20 cellular contexts compared by ENCODE assay signal in the genomic region with DNA sequence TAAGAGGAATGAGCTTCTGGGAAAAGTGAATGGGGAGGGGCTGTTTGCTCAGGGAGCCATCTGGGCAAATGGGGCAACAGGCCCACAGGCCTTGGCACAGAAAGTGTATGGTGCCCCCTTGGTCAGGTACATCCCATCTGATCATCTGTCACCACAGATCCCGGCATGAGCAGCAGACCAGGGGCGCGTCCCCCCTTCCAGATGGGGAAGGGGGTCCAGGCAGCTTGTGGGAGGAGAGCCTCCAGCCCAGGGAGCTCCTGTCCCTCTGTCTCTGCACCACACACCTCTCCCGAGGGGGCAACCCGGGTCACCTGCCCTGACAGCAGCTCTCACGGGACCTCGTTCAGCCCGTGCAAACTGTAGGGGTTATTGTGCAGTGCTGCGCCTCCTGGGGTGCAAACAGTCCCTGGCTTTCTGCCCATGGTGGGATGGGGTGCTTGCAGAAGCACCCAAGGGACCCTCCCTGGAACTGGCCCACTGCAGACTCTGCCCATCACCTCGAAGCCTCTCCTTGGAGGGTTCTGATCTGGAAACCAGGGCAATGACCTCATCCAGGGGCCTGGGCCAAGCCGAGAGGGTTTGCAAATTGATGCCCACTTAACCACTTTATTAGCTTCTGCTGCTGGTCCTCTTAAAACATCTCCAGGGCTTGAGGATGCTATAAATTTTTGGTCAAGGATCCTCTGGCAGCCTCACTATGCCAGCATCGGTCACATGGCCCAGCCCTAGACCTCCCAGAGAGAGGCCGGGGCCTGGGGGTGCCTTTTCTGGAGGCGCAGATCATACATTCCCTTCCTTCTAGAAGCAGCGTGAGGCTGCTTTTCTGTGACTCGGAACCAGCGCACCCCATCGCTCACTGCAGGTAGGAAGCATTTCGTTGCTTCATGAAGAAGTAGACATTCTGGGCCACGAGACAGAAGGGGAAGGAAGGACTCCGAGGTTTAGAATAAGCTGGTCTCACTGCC. TPM values are rescaled to one million over a fixed set of nuclear protein-coding genes. Genes with fewer than 3 reads are reported as not detected.
A peak's percentile ranks its signal among the peaks of the same experiment; 100 is the strongest.
DNase-seq lines count a peak whose midpoint lies in the region; ATAC-seq and TF ChIP-seq lines count a peak whose summit lies in the region.
"Had no signal": no experiment of that assay in that cellular context is flagged by ENCODE, and none has a peak within 500 bp of the region (broad histone marks: within the 10 kb centered on the region; RNA-seq: fewer than 3 reads in every experiment).

No MANE protein-coding gene starts in this region.

- no peak overlapping the region for H3K27ac Mint-ChIP-seq in stimulated activated effector memory CD8-positive, alpha-beta T cell treated with anti-CD3 and anti-CD28 coated beads, Interleukin-12 subunit alpha, Interleukin-12 subunit beta, amount 100 ng/mL, for 72 hours
- H3K27ac Mint-ChIP-seq: activated naive CD4-positive, alpha-beta T cell treated with anti-CD3 and anti-CD28 coated beads, Interleukin-2, amount 50 U/mL, for 24 hours; activated T-cell treated with anti-CD3 and anti-CD28 coated beads, Interleukin-2, amount 50 U/mL, for 24 hours; effector memory CD8-positive, alpha-beta T cell; IgD-negative memory B cell; mesothelial cell of epicardium; T-cell had no signal

- peaks cover 0 to 5% (median 0%) of the 10 kb centered on the region in 4 donors for H3K9me3 ChIP-seq in esophagus muscularis mucosa
- H3K9me3 ChIP-seq: A549, thyroid gland had no signal

- no peak for TF ChIP-seq CTCF in esophagus muscularis mucosa (IDR thresholded peaks at IDR 0.05)

- peak; percentile 10 to 37 for DNase-seq in NCI-H524 (lab: John Stamatoyannopoulos, UW)
- DNase-seq in NCI-H524 treated with DMSO at 0.1 percent for 48 hours (lab: John Stamatoyannopoulos, UW) = no peak
- peak; percentile 42 for DNase-seq in NCI-H2029 (lab: John Stamatoyannopoulos, UW)
- DNase-seq in esophagus muscularis mucosa (ENCODE audit: extremely low spot score) = no peak
- no peak for DNase-seq in stimulated activated effector memory CD8-positive, alpha-beta T cell treated with anti-CD3 and anti-CD28 coated beads, Interleukin-12 subunit alpha, Interleukin-12 subunit beta, amount 100 ng/mL, for 72 hours (ENCODE audit: low spot score in 2 of 2)
- DNase-seq in head of caudate nucleus = no peak
- no peak for DNase-seq in SHP77 treated with DMSO at 0.1 percent for 48 hours (lab: John Stamatoyannopoulos, UW)
- DNase-seq in effector CD8-positive, alpha-beta T cell (lab: John Stamatoyannopoulos, UW) = no peak
- DNase-seq: activated CD4-positive, alpha-beta T cell treated with anti-CD3 and anti-CD28 coated beads, Interleukin-2, amount 50 U/mL, for 1 hour; activated T-cell treated with anti-CD3 and anti-CD28 coated beads, Interleukin-2, amount 50 U/mL, for 24 hours; C1 segment of cervical spinal cord; effector memory CD8-positive, alpha-beta T cell; kidney; NCI-H2171 treated with DMSO at 0.1 percent for 48 hours; T-cell had no signal

- no peaks in the 10 kb centered on the region for H3K36me3 Mint-ChIP-seq in stimulated activated effector memory CD8-positive, alpha-beta T cell treated with anti-CD3 and anti-CD28 coated beads, Interleukin-12 subunit alpha, Interleukin-12 subunit beta, amount 100 ng/mL, for 72 hours
- H3K36me3 Mint-ChIP-seq: activated naive CD4-positive, alpha-beta T cell treated with anti-CD3 and anti-CD28 coated beads, Interleukin-2, amount 50 U/mL, for 24 hours; IgD-negative memory B cell; mesothelial cell of epicardium; T-cell had no signal

- H3K36me3 ChIP-seq in esophagus muscularis mucosa = no peaks in the 10 kb centered on the region
- H3K36me3 ChIP-seq: thyroid gland had no signal

- no peak for TF ChIP-seq EP300 in esophagus muscularis mucosa (IDR thresholded peaks at IDR 0.05)

- no peak overlapping the region for H3K4me3 Mint-ChIP-seq in stimulated activated effector memory CD8-positive, alpha-beta T cell treated with anti-CD3 and anti-CD28 coated beads, Interleukin-12 subunit alpha, Interleukin-12 subunit beta, amount 100 ng/mL, for 72 hours
- H3K4me3 Mint-ChIP-seq: activated naive CD4-positive, alpha-beta T cell treated with anti-CD3 and anti-CD28 coated beads, Interleukin-2, amount 50 U/mL, for 24 hours; activated T-cell treated with anti-CD3 and anti-CD28 coated beads, Interleukin-2, amount 50 U/mL, for 24 hours; effector memory CD8-positive, alpha-beta T cell; IgD-negative memory B cell; mesothelial cell of epicardium; T-cell had no signal

- peak; percentile 19 for ATAC-seq in stimulated activated effector memory CD8-positive, alpha-beta T cell treated with anti-CD3 and anti-CD28 coated beads, Interleukin-12 subunit alpha, Interleukin-12 subunit beta, amount 100 ng/mL, for 72 hours
- ATAC-seq: effector memory CD8-positive, alpha-beta T cell; T-cell had no signal

- H3K27ac ChIP-seq in esophagus muscularis mucosa (replicated peaks in 1 of 4) = peak overlapping the region in 3 of 4 donors; percentile 26 to 59 (median 57)
- H3K27ac ChIP-seq: A549, thyroid gland had no signal

- 88% methylated on average over 11 of the region's 21 CpGs for WGBS in esophagus muscularis mucosa

- no peaks in the 10 kb centered on the region for H3K9me3 Mint-ChIP-seq in stimulated activated effector memory CD8-positive, alpha-beta T cell treated with anti-CD3 and anti-CD28 coated beads, Interleukin-12 subunit alpha, Interleukin-12 subunit beta, amount 100 ng/mL, for 72 hours
- H3K9me3 Mint-ChIP-seq: activated naive CD4-positive, alpha-beta T cell treated with anti-CD3 and anti-CD28 coated beads, Interleukin-2, amount 50 U/mL, for 24 hours; effector memory CD8-positive, alpha-beta T cell; mesothelial cell of epicardium; T-cell had no signal

- H3K4me3 ChIP-seq in esophagus muscularis mucosa = no peak overlapping the region
- H3K4me3 ChIP-seq: A549, thyroid gland had no signal

- H3K4me1 ChIP-seq in esophagus muscularis mucosa = peaks cover 10 to 37% (median 31%) of the 10 kb centered on the region in 4 donors

- no peak for TF ChIP-seq POLR2A in esophagus muscularis mucosa (IDR thresholded peaks at IDR 0.05; ENCODE audit: low read depth)

- H3K27me3 ChIP-seq in esophagus muscularis mucosa = peaks cover 0 to 12% (median 0%) of the 10 kb centered on the region in 4 donors
- H3K27me3 ChIP-seq: thyroid gland had no signal

- H3K4me1 Mint-ChIP-seq in stimulated activated effector memory CD8-positive, alpha-beta T cell treated with anti-CD3 and anti-CD28 coated beads, Interleukin-12 subunit alpha, Interleukin-12 subunit beta, amount 100 ng/mL, for 72 hours = no peaks in the 10 kb centered on the region
- H3K4me1 Mint-ChIP-seq: IgD-negative memory B cell had no signal

- intact Hi-C loops in esophagus muscularis mucosa (cut with DNase I) (no loop called here), head of caudate nucleus (cut with DNase I) (no loop called here)

RNA-seq across cellular contexts. Expression of gene BOK, which starts 7.6 kb away (rescaled TPM):
- 100 to 1,000 TPM in 1 of 4 donors, 10 to 100 TPM in 3; 55.8 to 118 (median 73.7) TPM for total RNA-seq in esophagus muscularis mucosa

RNA-seq across cellular contexts. Expression of gene STK25, which starts 42.5 kb away (rescaled TPM):
- total RNA-seq in esophagus muscularis mucosa = 100 to 1,000 TPM; 127 to 220 (median 153) TPM

Comparison
In these comparisons a context has a peak if more than half of its experiments do, and no peak if none do; other contexts are left out.
1. DNase-seq: peak in NCI-H524 (2 of 2) and NCI-H2029 (single experiment); none in NCI-H524 treated with DMSO at 0.1 percent for 48 hours (single experiment), esophagus muscularis mucosa (single experiment), stimulated activated effector memory CD8-positive, alpha-beta T cell treated with anti-CD3 and anti-CD28 coated beads, Interleukin-12 subunit alpha, Interleukin-12 subunit beta, amount 100 ng/mL, for 72 hours (0 of 2), head of caudate nucleus (0 of 42), SHP77 treated with DMSO at 0.1 percent for 48 hours (single experiment) and effector CD8-positive, alpha-beta T cell (single experiment).